In genomic region chr16:15827709-15828343, GRCh38 we compare ENCODE assay signal across 25 cellular contexts. TPM values are rescaled to one million over a fixed set of nuclear protein-coding genes. Genes with fewer than 3 reads are reported as not detected.
"Had no signal": no experiment of that assay in that cellular context is flagged by ENCODE, and none has a peak within 500 bp of the region (broad histone marks: within the 10 kb centered on the region; RNA-seq: fewer than 3 reads in every experiment).

No MANE protein-coding gene starts in this region.

- H3K4me3 ChIP-seq: right atrium auricular region, skin epidermis had no signal

- DNase-seq: activated CD4-positive, alpha-beta memory T cell treated with anti-CD3 and anti-CD28 coated beads, Interleukin-2, amount 10 ng/mL, durations not matched to agents 7 days and 5 days; activated CD4-positive, alpha-beta T cell treated with anti-CD3 and anti-CD28 coated beads for 48 hours; activated CD4-positive, CD25-positive, alpha-beta regulatory T cell; activated CD8-positive, alpha-beta memory T cell treated with anti-CD3 and anti-CD28 coated beads, Interleukin-2, amount 10 ng/mL, durations not matched to agents 7 days and 5 days; activated naive CD4-positive, alpha-beta T cell treated with Interleukin-2 at 50 U/mL for 16 hours; activated naive CD8-positive, alpha-beta T cell treated with anti-CD3 and anti-CD28 coated beads, Interleukin-2, amount 10 ng/mL, durations not matched to agents 7 days and 5 days; activated T-cell treated with anti-CD3 and anti-CD28 coated beads, Interleukin-2, amount 50 U/mL, for 24 hours; amygdala; brain microvascular endothelial cell; effector CD4-positive, alpha-beta T cell; midbrain; naive B cell; stimulated activated CD4-positive, alpha-beta T cell treated with anti-CD3 and anti-CD28 coated beads, Interleukin-15, amount 100 ng/mL, for 24 hours; stimulated activated CD4-positive, alpha-beta T cell treated with anti-CD3 and anti-CD28 coated beads, Interleukin-2, amount 100 ng/mL, for 48 hours; stimulated activated naive CD8-positive, alpha-beta T cell treated with anti-CD3 and anti-CD28 coated beads, Interleukin-15, amount 100 ng/mL, for 72 hours; T-helper 1 cell; T-helper 9 cell had no signal

- FAIRE-seq: islet of Langerhans, urothelium cell line had no signal

- H3K36me3 ChIP-seq: brain microvascular endothelial cell, right atrium auricular region had no signal

- H3K9me3 Mint-ChIP-seq: activated CD4-positive, alpha-beta memory T cell treated with anti-CD3 and anti-CD28 coated beads, Interleukin-2, amount 10 ng/mL, durations not matched to agents 7 days and 5 days; activated naive CD8-positive, alpha-beta T cell treated with anti-CD3 and anti-CD28 coated beads, Interleukin-2, amount 10 ng/mL, durations not matched to agents 7 days and 5 days; activated T-cell treated with anti-CD3 and anti-CD28 coated beads, Interleukin-2, amount 50 U/mL, for 24 hours; activated T-helper 2 cell treated with anti-CD3 and anti-CD28 coated beads, Interferon-gamma antibody, Interleukin-2, Interleukin-4, amounts not matched to agents 10 μg/mL and 5 μg/mL and 100 μg/mL, durations not matched to agents 14 hours and 24 hours and 36 hours; naive B cell; neural crest cell; stimulated activated naive CD8-positive, alpha-beta T cell treated with anti-CD3 and anti-CD28 coated beads, Interleukin-15, amount 100 ng/mL, for 72 hours had no signal

- H3K27me3 ChIP-seq: brain microvascular endothelial cell, right atrium auricular region had no signal

- H3K27me3 Mint-ChIP-seq: activated T-cell treated with anti-CD3 and anti-CD28 coated beads, Interleukin-2, amount 50 U/mL, for 24 hours; stimulated activated naive CD8-positive, alpha-beta T cell treated with anti-CD3 and anti-CD28 coated beads, Interleukin-15, amount 100 ng/mL, for 72 hours had no signal

- H3K27ac Mint-ChIP-seq: activated CD4-positive, alpha-beta memory T cell treated with anti-CD3 and anti-CD28 coated beads, Interleukin-2, amount 10 ng/mL, durations not matched to agents 7 days and 5 days; activated CD8-positive, alpha-beta memory T cell treated with anti-CD3 and anti-CD28 coated beads, Interleukin-2, amount 10 ng/mL, durations not matched to agents 7 days and 5 days; activated naive CD8-positive, alpha-beta T cell treated with anti-CD3 and anti-CD28 coated beads, Interleukin-2, amount 10 ng/mL, durations not matched to agents 7 days and 5 days; activated T-cell treated with anti-CD3 and anti-CD28 coated beads, Interleukin-2, amount 50 U/mL, for 24 hours; activated T-helper 2 cell treated with anti-CD3 and anti-CD28 coated beads, Interferon-gamma antibody, Interleukin-2, Interleukin-4, amounts not matched to agents 10 μg/mL and 5 μg/mL and 100 μg/mL, durations not matched to agents 14 hours and 24 hours and 36 hours had no signal

- H3K4me1 ChIP-seq: right atrium auricular region had no signal

- H3K36me3 Mint-ChIP-seq: activated CD8-positive, alpha-beta memory T cell treated with anti-CD3 and anti-CD28 coated beads, Interleukin-2, amount 10 ng/mL, durations not matched to agents 7 days and 5 days; activated naive CD8-positive, alpha-beta T cell treated with anti-CD3 and anti-CD28 coated beads, Interleukin-2, amount 10 ng/mL, durations not matched to agents 7 days and 5 days; naive B cell had no signal

- H3K4me1 Mint-ChIP-seq: activated CD4-positive, alpha-beta memory T cell treated with anti-CD3 and anti-CD28 coated beads, Interleukin-2, amount 10 ng/mL, durations not matched to agents 7 days and 5 days; activated CD8-positive, alpha-beta memory T cell treated with anti-CD3 and anti-CD28 coated beads, Interleukin-2, amount 10 ng/mL, durations not matched to agents 7 days and 5 days; activated naive CD8-positive, alpha-beta T cell treated with anti-CD3 and anti-CD28 coated beads, Interleukin-2, amount 10 ng/mL, durations not matched to agents 7 days and 5 days; neural crest cell; stimulated activated naive CD8-positive, alpha-beta T cell treated with anti-CD3 and anti-CD28 coated beads, Interleukin-15, amount 100 ng/mL, for 72 hours had no signal

- H3K9me3 ChIP-seq: right atrium auricular region had no signal

- H3K4me3 Mint-ChIP-seq: activated CD4-positive, alpha-beta memory T cell treated with anti-CD3 and anti-CD28 coated beads, Interleukin-2, amount 10 ng/mL, durations not matched to agents 7 days and 5 days; activated CD8-positive, alpha-beta memory T cell treated with anti-CD3 and anti-CD28 coated beads, Interleukin-2, amount 10 ng/mL, durations not matched to agents 7 days and 5 days; activated naive CD8-positive, alpha-beta T cell treated with anti-CD3 and anti-CD28 coated beads, Interleukin-2, amount 10 ng/mL, durations not matched to agents 7 days and 5 days; activated T-cell treated with anti-CD3 and anti-CD28 coated beads, Interleukin-2, amount 50 U/mL, for 24 hours; naive B cell; neural crest cell; stimulated activated naive CD8-positive, alpha-beta T cell treated with anti-CD3 and anti-CD28 coated beads, Interleukin-15, amount 100 ng/mL, for 72 hours had no signal

- H3K27ac ChIP-seq: brain microvascular endothelial cell, right atrium auricular region, skin epidermis had no signal

RNA-seq across cellular contexts. Expression of gene MYH11, which starts 29.0 kb away (rescaled TPM):
- total RNA-seq: activated naive CD8-positive, alpha-beta T cell treated with anti-CD3 and anti-CD28 coated beads, Interleukin-2, amount 10 ng/mL, durations not matched to agents 7 days and 5 days; activated T-helper 2 cell treated with anti-CD3 and anti-CD28 coated beads, Interferon-gamma antibody, Interleukin-2, Interleukin-4, amounts not matched to agents 10 μg/mL and 5 μg/mL and 100 μg/mL, durations not matched to agents 14 hours and 24 hours and 36 hours; glomerular endothelial cell; lung microvascular endothelial cell had no signal
